1 cellular context compared by ENCODE assay signal in genomic region chr7:26863504-26864308, GRCh38.
TF ChIP-seq lines count a peak whose summit lies in the region.

No MANE protein-coding gene starts in this region.

TF ChIP-seq in HEK293, 187 proteins besides CTCF, POLR2A, EP300 and RAD21 (continued from another document and continues in another):
- peak; percentile 38; the same call in 1 of the 2 replicates for TF ChIP-seq ZNF792 (tag by site-specific recombination; IDR thresholded peaks at IDR 0.05)
- TF ChIP-seq KLF16 (tag by site-specific recombination; IDR thresholded peaks at IDR 0.05): peak; percentile 14; the same call in 1 of the 2 replicates
- TF ChIP-seq ZNF518A (tag by site-specific recombination; conservative IDR thresholded peaks at IDR 0.05; ENCODE audit: low read depth): no peak
- TF ChIP-seq ZFP37 (tag by site-specific recombination; IDR thresholded peaks at IDR 0.05): 0 out of 2 replicates have a peak, but pooled peaks have one; percentile 85
- no peak for TF ChIP-seq ZNF221 (tag by site-specific recombination; IDR thresholded peaks at IDR 0.05; ENCODE audit: borderline replicate concordance)
- no peak for TF ChIP-seq ZNF571 (tag by site-specific recombination; IDR thresholded peaks at IDR 0.05)
- peak; percentile 86 for TF ChIP-seq EGR2 (tag by site-specific recombination; IDR thresholded peaks at IDR 0.05; ENCODE audit: low read depth)
- 0 out of 2 replicates have a peak, but pooled peaks have one; percentile 4 for TF ChIP-seq ZNF16 (tag by site-specific recombination; IDR thresholded peaks at IDR 0.05; ENCODE audit: low read depth)
- no peak for TF ChIP-seq ZNF530 (tag by site-specific recombination; IDR thresholded peaks at IDR 0.05; ENCODE audit: low read depth)
- no peak for TF ChIP-seq ZNF174 (tag by site-specific recombination; IDR thresholded peaks at IDR 0.05)
- 0 out of 2 replicates have a peak, but pooled peaks have one; percentile 11 for TF ChIP-seq ZNF791 (tag by site-specific recombination; IDR thresholded peaks at IDR 0.05)
- peak; percentile 89; the same call in 1 of the 2 replicates for TF ChIP-seq ZNF501 (tag by site-specific recombination; IDR thresholded peaks at IDR 0.05)
- peak; percentile 53 for TF ChIP-seq GLIS2 (tag by site-specific recombination; IDR thresholded peaks at IDR 0.05)
- TF ChIP-seq ZNF585B (tag by site-specific recombination; IDR thresholded peaks at IDR 0.05): no peak
- TF ChIP-seq, protein P1, sequence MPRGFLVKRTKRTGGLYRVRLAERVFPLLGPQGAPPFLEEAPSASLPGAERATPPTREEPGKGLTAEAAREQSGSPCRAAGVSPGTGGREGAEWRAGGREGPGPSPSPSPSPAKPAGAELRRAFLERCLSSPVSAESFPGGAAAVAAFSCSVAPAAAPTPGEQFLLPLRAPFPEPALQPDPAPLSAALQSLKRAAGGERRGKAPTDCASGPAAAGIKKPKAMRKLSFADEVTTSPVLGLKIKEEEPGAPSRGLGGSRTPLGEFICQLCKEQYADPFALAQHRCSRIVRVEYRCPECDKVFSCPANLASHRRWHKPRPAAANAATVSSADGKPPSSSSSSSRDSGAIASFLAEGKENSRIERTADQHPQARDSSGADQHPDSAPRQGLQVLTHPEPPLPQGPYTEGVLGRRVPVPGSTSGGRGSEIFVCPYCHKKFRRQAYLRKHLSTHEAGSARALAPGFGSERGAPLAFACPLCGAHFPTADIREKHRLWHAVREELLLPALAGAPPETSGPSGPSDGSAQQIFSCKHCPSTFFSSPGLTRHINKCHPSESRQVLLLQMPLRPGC (tag by site-specific recombination; IDR thresholded peaks at IDR 0.05): peak; percentile 48
- TF ChIP-seq ZNF624 (tag by site-specific recombination; IDR thresholded peaks at IDR 0.05): no peak
- TF ChIP-seq ZNF830 (tag by site-specific recombination; IDR thresholded peaks at IDR 0.05; ENCODE audit: low read depth): no peak
- 0 out of 2 replicates have a peak, but pooled peaks have one; percentile 60 for TF ChIP-seq ZNF148 (tag by site-specific recombination; IDR thresholded peaks at IDR 0.05; ENCODE audit: borderline replicate concordance)
- peak; percentile 82 for TF ChIP-seq PRDM6 (tag by site-specific recombination; IDR thresholded peaks at IDR 0.05)
- TF ChIP-seq, protein P2, sequence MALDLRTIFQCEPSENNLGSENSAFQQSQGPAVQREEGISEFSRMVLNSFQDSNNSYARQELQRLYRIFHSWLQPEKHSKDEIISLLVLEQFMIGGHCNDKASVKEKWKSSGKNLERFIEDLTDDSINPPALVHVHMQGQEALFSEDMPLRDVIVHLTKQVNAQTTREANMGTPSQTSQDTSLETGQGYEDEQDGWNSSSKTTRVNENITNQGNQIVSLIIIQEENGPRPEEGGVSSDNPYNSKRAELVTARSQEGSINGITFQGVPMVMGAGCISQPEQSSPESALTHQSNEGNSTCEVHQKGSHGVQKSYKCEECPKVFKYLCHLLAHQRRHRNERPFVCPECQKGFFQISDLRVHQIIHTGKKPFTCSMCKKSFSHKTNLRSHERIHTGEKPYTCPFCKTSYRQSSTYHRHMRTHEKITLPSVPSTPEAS (tag by site-specific recombination; IDR thresholded peaks at IDR 0.05): peak; percentile 94
- no peak; the same call in 1 of the 2 replicates for TF ChIP-seq ZNF76 (tag by site-specific recombination; IDR thresholded peaks at IDR 0.05; ENCODE audit: borderline replicate concordance, low read depth)
- TF ChIP-seq KLF9 (tag by site-specific recombination; IDR thresholded peaks at IDR 0.05; ENCODE audit: low read depth): no peak
- TF ChIP-seq ZSCAN23 (tag by site-specific recombination; IDR thresholded peaks at IDR 0.05): no peak; the same call in 1 of the 2 replicates
- TF ChIP-seq ZBTB7A (tag by site-specific recombination; IDR thresholded peaks at IDR 0.05; ENCODE audit: low read depth): peak; percentile 88; the same call in 1 of the 2 replicates
- TF ChIP-seq ZNF121 (tag by site-specific recombination; IDR thresholded peaks at IDR 0.05): no peak
- TF ChIP-seq, protein P3, sequence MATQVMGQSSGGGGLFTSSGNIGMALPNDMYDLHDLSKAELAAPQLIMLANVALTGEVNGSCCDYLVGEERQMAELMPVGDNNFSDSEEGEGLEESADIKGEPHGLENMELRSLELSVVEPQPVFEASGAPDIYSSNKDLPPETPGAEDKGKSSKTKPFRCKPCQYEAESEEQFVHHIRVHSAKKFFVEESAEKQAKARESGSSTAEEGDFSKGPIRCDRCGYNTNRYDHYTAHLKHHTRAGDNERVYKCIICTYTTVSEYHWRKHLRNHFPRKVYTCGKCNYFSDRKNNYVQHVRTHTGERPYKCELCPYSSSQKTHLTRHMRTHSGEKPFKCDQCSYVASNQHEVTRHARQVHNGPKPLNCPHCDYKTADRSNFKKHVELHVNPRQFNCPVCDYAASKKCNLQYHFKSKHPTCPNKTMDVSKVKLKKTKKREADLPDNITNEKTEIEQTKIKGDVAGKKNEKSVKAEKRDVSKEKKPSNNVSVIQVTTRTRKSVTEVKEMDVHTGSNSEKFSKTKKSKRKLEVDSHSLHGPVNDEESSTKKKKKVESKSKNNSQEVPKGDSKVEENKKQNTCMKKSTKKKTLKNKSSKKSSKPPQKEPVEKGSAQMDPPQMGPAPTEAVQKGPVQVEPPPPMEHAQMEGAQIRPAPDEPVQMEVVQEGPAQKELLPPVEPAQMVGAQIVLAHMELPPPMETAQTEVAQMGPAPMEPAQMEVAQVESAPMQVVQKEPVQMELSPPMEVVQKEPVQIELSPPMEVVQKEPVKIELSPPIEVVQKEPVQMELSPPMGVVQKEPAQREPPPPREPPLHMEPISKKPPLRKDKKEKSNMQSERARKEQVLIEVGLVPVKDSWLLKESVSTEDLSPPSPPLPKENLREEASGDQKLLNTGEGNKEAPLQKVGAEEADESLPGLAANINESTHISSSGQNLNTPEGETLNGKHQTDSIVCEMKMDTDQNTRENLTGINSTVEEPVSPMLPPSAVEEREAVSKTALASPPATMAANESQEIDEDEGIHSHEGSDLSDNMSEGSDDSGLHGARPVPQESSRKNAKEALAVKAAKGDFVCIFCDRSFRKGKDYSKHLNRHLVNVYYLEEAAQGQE (tag by site-specific recombination; IDR thresholded peaks at IDR 0.05): no peak
- TF ChIP-seq, protein P4, sequence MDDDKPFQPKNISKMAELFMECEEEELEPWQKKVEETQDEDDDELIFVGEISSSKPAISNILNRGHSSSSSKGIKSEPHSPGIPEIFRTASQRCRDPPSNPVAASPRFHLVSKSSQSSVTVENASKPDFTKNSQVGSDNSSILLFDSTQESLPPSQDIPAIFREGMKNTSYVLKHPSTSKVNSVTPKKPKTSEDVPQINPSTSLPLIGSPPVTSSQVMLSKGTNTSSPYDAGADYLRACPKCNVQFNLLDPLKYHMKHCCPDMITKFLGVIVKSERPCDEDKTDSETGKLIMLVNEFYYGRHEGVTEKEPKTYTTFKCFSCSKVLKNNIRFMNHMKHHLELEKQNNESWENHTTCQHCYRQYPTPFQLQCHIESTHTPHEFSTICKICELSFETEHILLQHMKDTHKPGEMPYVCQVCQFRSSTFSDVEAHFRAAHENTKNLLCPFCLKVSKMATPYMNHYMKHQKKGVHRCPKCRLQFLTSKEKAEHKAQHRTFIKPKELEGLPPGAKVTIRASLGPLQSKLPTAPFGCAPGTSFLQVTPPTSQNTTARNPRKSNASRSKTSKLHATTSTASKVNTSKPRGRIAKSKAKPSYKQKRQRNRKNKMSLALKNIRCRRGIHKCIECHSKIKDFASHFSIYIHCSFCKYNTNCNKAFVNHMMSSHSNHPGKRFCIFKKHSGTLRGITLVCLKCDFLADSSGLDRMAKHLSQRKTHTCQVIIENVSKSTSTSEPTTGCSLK (tag by site-specific recombination; IDR thresholded peaks at IDR 0.05): no peak
- no peak for TF ChIP-seq PBX3 (CRISPR knock-in tag; IDR thresholded peaks at IDR 0.05)
- TF ChIP-seq ZNF580 (tag by site-specific recombination; IDR thresholded peaks at IDR 0.05): peak; percentile 22; the same call in 1 of the 2 replicates
- TF ChIP-seq ZNF239 (tag by site-specific recombination; IDR thresholded peaks at IDR 0.05): peak; percentile 9; the same call in 1 of the 2 replicates
- TF ChIP-seq ZBTB20 (tag by site-specific recombination; IDR thresholded peaks at IDR 0.05): 0 out of 2 replicates have a peak, but pooled peaks have one; percentile 64
- no peak for TF ChIP-seq ZFP41 (tag by site-specific recombination; IDR thresholded peaks at IDR 0.05; ENCODE audit: borderline replicate concordance)
- peak; percentile 74 for TF ChIP-seq ZEB2 (tag by site-specific recombination; IDR thresholded peaks at IDR 0.05)
- 0 out of 2 replicates have a peak, but pooled peaks have one; percentile 44 for TF ChIP-seq YY2 (tag by site-specific recombination; IDR thresholded peaks at IDR 0.05)
- no peak for TF ChIP-seq ZNF785 (tag by site-specific recombination; IDR thresholded peaks at IDR 0.05)
